Comparison of ENCODE assay signal across 1 cellular context in the genomic region with DNA sequence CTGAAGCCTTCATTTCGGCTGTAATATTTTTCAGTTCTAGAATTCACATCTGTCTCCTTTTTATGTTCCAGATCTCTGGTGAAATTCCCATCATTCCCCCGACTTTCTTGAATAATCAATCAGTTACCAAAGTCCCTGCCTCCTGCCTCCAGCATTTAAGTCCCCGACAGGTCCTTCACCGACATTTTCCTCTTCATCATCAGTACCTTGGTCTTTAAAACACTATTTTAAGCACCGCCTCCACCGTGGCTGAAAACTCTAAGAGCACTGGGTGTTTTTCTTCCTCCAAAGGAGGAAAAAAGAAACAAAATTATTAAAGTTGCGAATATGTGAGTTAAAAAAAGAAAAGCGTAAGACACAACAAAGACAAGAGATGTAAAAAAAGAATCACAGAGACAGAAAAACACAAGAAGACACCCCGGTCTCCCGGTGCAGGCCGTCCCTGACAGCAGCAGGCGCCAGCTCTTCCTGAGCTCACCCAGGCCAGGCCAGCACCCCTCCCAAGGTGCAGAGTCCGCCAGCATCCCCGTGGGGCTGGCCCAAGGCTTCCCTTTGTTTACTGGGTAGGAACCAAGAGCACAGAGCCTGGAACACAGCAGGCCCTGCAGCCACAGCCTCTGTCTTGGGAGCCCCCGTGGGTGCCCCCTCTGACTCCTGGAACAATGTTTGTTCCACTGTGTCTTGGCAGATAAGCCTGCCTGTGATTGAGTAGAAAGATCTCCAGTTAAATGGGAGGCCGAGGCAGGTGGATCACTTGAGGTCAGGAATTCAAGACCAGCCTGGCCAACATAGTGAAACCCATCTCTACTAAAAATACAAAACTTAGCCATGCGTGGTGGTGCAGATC.
TF ChIP-seq lines count a peak whose summit lies in the region.

No MANE protein-coding gene starts in this region.

TF ChIP-seq in HepG2, 621 proteins besides CTCF, POLR2A, EP300 and RAD21 (continued from another document and continues in another):
- TF ChIP-seq ZBTB2 (CRISPR knock-in tag; IDR thresholded peaks at IDR 0.05; ENCODE audit: low read depth): no peak
- TF ChIP-seq YEATS4 (CRISPR knock-in tag; IDR thresholded peaks at IDR 0.05; ENCODE audit: borderline replicate concordance): peak; percentile 70; the same call in 1 of the 2 replicates
- peak; percentile 51; the same call in 1 of the 2 replicates for TF ChIP-seq RCOR2 (CRISPR knock-in tag; IDR thresholded peaks at IDR 0.05)
- TF ChIP-seq ARHGAP35 (CRISPR knock-in tag; IDR thresholded peaks at IDR 0.05; ENCODE audit: borderline replicate concordance): no peak
- TF ChIP-seq PPARG (CRISPR knock-in tag; conservative IDR thresholded peaks at IDR 0.05): no peak
- no peak for TF ChIP-seq KDM1A (CRISPR knock-in tag; IDR thresholded peaks at IDR 0.05)
- TF ChIP-seq ZNF205 (CRISPR knock-in tag; IDR thresholded peaks at IDR 0.05): peak; percentile 53; the same call in 1 of the 2 replicates
- TF ChIP-seq SOX13 (IDR thresholded peaks at IDR 0.05): peak; percentile 37; the same call in 1 of the 2 replicates
- peak in 1 of 2 experiments; percentile 47; a peak in 1 of 4 replicates for TF ChIP-seq SOX13 (CRISPR knock-in tag; conservative IDR thresholded peaks at IDR 0.05 in 1 of 2, IDR thresholded peaks at IDR 0.05 in 1 of 2)
- TF ChIP-seq MAZ (IDR thresholded peaks at IDR 0.05; ENCODE audit: borderline replicate concordance, low read depth, low read length): 0 out of 2 replicates have a peak, but pooled peaks have one; percentile 32
- TF ChIP-seq MAZ (CRISPR knock-in tag; IDR thresholded peaks at IDR 0.05; ENCODE audit: low read depth): 0 out of 2 replicates have a peak, but pooled peaks have one; percentile 32
- TF ChIP-seq GTF2F1 (IDR thresholded peaks at IDR 0.05; ENCODE audit: low read length): no peak
- TF ChIP-seq, protein P1, sequence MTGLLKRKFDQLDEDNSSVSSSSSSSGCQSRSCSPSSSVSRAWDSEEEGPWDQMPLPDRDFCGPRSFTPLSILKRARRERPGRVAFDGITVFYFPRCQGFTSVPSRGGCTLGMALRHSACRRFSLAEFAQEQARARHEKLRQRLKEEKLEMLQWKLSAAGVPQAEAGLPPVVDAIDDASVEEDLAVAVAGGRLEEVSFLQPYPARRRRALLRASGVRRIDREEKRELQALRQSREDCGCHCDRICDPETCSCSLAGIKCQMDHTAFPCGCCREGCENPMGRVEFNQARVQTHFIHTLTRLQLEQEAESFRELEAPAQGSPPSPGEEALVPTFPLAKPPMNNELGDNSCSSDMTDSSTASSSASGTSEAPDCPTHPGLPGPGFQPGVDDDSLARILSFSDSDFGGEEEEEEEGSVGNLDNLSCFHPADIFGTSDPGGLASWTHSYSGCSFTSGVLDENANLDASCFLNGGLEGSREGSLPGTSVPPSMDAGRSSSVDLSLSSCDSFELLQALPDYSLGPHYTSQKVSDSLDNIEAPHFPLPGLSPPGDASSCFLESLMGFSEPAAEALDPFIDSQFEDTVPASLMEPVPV (CRISPR knock-in tag; IDR thresholded peaks at IDR 0.05): no peak
- peak; percentile 54; the same call in 1 of the 2 replicates for TF ChIP-seq HDAC2 (CRISPR knock-in tag; IDR thresholded peaks at IDR 0.05)
- no peak for TF ChIP-seq SIX1 (CRISPR knock-in tag; IDR thresholded peaks at IDR 0.05; ENCODE audit: borderline replicate concordance)
- TF ChIP-seq REPIN1 (CRISPR knock-in tag; IDR thresholded peaks at IDR 0.05; ENCODE audit: borderline replicate concordance, low read depth): peak; percentile 25; the same call in 1 of the 2 replicates
- TF ChIP-seq, protein P2, sequence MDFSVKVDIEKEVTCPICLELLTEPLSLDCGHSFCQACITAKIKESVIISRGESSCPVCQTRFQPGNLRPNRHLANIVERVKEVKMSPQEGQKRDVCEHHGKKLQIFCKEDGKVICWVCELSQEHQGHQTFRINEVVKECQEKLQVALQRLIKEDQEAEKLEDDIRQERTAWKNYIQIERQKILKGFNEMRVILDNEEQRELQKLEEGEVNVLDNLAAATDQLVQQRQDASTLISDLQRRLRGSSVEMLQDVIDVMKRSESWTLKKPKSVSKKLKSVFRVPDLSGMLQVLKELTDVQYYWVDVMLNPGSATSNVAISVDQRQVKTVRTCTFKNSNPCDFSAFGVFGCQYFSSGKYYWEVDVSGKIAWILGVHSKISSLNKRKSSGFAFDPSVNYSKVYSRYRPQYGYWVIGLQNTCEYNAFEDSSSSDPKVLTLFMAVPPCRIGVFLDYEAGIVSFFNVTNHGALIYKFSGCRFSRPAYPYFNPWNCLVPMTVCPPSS (IDR thresholded peaks at IDR 0.05): no peak
- TF ChIP-seq ZBTB33 (CRISPR knock-in tag; IDR thresholded peaks at IDR 0.05): peak; percentile 88
- TF ChIP-seq ZNF343 (CRISPR knock-in tag; IDR thresholded peaks at IDR 0.05): 0 out of 2 replicates have a peak, but pooled peaks have one; percentile 28
- TF ChIP-seq, protein P3, sequence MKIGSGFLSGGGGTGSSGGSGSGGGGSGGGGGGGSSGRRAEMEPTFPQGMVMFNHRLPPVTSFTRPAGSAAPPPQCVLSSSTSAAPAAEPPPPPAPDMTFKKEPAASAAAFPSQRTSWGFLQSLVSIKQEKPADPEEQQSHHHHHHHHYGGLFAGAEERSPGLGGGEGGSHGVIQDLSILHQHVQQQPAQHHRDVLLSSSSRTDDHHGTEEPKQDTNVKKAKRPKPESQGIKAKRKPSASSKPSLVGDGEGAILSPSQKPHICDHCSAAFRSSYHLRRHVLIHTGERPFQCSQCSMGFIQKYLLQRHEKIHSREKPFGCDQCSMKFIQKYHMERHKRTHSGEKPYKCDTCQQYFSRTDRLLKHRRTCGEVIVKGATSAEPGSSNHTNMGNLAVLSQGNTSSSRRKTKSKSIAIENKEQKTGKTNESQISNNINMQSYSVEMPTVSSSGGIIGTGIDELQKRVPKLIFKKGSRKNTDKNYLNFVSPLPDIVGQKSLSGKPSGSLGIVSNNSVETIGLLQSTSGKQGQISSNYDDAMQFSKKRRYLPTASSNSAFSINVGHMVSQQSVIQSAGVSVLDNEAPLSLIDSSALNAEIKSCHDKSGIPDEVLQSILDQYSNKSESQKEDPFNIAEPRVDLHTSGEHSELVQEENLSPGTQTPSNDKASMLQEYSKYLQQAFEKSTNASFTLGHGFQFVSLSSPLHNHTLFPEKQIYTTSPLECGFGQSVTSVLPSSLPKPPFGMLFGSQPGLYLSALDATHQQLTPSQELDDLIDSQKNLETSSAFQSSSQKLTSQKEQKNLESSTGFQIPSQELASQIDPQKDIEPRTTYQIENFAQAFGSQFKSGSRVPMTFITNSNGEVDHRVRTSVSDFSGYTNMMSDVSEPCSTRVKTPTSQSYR (CRISPR knock-in tag; IDR thresholded peaks at IDR 0.05; ENCODE audit: borderline replicate concordance): 0 out of 2 replicates have a peak, but pooled peaks have one; percentile 19
- TF ChIP-seq ZNF546 (CRISPR knock-in tag; conservative IDR thresholded peaks at IDR 0.05): no peak
- no peak for TF ChIP-seq ASH2L (IDR thresholded peaks at IDR 0.05; ENCODE audit: insufficient read length, low read depth, low read length)
- TF ChIP-seq HOMEZ (CRISPR knock-in tag; IDR thresholded peaks at IDR 0.05; ENCODE audit: low read depth): peak; percentile 60; the same call in 1 of the 2 replicates
- peak; percentile 25; the same call in 1 of the 2 replicates for TF ChIP-seq SP5 (CRISPR knock-in tag; IDR thresholded peaks at IDR 0.05; ENCODE audit: borderline replicate concordance, low read depth)
- TF ChIP-seq ZNF143 (CRISPR knock-in tag; IDR thresholded peaks at IDR 0.05): no peak
- no peak for TF ChIP-seq ATAD3A (CRISPR knock-in tag; IDR thresholded peaks at IDR 0.05)
- no peak for TF ChIP-seq HOXA7 (CRISPR knock-in tag; IDR thresholded peaks at IDR 0.05)
- no peak for TF ChIP-seq ZBTB34 (CRISPR knock-in tag; IDR thresholded peaks at IDR 0.05)
- no peak for TF ChIP-seq ZNF562 (CRISPR knock-in tag; IDR thresholded peaks at IDR 0.05; ENCODE audit: borderline replicate concordance)
- 0 out of 2 replicates have a peak, but pooled peaks have one; percentile 34 for TF ChIP-seq IRF2 (CRISPR knock-in tag; IDR thresholded peaks at IDR 0.05)
- 0 out of 2 replicates have a peak, but pooled peaks have one; percentile 20 for TF ChIP-seq MED13 (CRISPR knock-in tag; IDR thresholded peaks at IDR 0.05)
- peak; percentile 17; the same call in 1 of the 2 replicates for TF ChIP-seq ZNF350 (CRISPR knock-in tag; IDR thresholded peaks at IDR 0.05; ENCODE audit: borderline replicate concordance, low read depth)
- no peak for TF ChIP-seq FOXP1 (IDR thresholded peaks at IDR 0.05)
- TF ChIP-seq FOXP1 (CRISPR knock-in tag; IDR thresholded peaks at IDR 0.05): peak; percentile 47
- TF ChIP-seq, protein P4, sequence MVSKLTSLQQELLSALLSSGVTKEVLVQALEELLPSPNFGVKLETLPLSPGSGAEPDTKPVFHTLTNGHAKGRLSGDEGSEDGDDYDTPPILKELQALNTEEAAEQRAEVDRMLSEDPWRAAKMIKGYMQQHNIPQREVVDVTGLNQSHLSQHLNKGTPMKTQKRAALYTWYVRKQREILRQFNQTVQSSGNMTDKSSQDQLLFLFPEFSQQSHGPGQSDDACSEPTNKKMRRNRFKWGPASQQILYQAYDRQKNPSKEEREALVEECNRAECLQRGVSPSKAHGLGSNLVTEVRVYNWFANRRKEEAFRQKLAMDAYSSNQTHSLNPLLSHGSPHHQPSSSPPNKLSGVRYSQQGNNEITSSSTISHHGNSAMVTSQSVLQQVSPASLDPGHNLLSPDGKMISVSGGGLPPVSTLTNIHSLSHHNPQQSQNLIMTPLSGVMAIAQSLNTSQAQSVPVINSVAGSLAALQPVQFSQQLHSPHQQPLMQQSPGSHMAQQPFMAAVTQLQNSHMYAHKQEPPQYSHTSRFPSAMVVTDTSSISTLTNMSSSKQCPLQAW (CRISPR knock-in tag; IDR thresholded peaks at IDR 0.05): peak; percentile 58; the same call in 1 of the 2 replicates
- no peak for TF ChIP-seq ZNF296 (CRISPR knock-in tag; conservative IDR thresholded peaks at IDR 0.05)
- peak; percentile 19; the same call in 1 of the 3 replicates for TF ChIP-seq MXI1 (IDR thresholded peaks at IDR 0.05; ENCODE audit: borderline replicate concordance, low read depth, low read length)
- TF ChIP-seq TAF1 (CRISPR knock-in tag; IDR thresholded peaks at IDR 0.05): 0 out of 2 replicates have a peak, but pooled peaks have one; percentile 10
- 0 out of 2 replicates have a peak, but pooled peaks have one; percentile 15 for TF ChIP-seq THAP11 (CRISPR knock-in tag; IDR thresholded peaks at IDR 0.05)
- TF ChIP-seq TARDBP (CRISPR knock-in tag; IDR thresholded peaks at IDR 0.05): 0 out of 2 replicates have a peak, but pooled peaks have one; percentile 54
- TF ChIP-seq ZNF652 (CRISPR knock-in tag; IDR thresholded peaks at IDR 0.05; ENCODE audit: borderline replicate concordance, low read depth): no peak
- peak; percentile 62 for TF ChIP-seq FOXP4 (CRISPR knock-in tag; IDR thresholded peaks at IDR 0.05)
- TF ChIP-seq ZNF317 (CRISPR knock-in tag; IDR thresholded peaks at IDR 0.05): no peak
